ENCODE assay signal across 1 cellular context in the genomic region with DNA sequence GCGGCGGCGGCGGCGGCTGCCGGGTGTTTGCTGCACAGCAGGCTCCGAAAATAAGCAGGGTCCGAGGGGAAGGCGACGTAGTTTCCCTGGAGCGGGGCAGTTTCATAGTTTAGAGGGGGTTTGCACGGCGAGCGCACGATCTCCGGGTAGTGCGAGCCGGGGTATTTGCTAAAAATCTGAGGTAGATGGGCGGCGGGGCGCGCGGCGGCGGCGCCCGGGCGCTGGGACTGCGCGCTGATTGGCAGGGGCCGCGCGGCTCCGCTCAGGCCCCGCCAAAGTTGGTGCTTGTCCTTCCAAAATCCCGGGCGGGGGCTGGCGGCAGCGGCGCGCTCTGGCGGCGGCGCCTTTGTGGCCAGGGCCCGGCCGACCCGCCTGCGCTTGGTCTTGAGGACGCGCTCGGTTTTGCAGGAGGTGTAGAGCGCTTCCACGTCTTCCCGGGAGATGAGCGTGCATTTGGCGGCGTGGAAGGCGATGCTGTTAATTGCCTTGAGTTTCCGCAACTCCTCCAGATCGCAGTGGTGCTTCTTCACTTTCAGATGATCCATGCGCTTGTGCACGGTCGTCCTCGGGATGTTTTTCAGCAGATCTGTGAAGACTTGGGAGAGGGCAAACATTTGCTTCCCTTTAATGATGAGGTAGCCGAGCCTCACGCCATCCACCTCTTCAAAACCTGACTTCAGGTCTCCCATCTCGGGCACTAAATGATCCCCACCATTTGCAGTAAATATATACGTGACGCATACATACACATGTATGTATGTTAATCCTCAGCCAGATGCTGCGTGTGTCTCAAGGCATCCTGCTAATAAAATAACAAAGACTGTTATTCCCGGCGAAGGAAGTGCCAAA.
A peak's percentile ranks its signal among the peaks of the same experiment; 100 is the strongest.
TF ChIP-seq lines count a peak whose summit lies in the region.

No MANE protein-coding gene starts in this region.

TF ChIP-seq in HepG2, 621 proteins besides CTCF, POLR2A, EP300 and RAD21 (continued from another document):
- TF ChIP-seq, protein P1, sequence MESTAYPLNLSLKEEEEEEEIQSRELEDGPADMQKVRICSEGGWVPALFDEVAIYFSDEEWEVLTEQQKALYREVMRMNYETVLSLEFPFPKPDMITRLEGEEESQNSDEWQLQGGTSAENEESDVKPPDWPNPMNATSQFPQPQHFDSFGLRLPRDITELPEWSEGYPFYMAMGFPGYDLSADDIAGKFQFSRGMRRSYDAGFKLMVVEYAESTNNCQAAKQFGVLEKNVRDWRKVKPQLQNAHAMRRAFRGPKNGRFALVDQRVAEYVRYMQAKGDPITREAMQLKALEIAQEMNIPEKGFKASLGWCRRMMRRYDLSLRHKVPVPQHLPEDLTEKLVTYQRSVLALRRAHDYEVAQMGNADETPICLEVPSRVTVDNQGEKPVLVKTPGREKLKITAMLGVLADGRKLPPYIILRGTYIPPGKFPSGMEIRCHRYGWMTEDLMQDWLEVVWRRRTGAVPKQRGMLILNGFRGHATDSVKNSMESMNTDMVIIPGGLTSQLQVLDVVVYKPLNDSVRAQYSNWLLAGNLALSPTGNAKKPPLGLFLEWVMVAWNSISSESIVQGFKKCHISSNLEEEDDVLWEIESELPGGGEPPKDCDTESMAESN (CRISPR knock-in tag; conservative IDR thresholded peaks at IDR 0.05): 0 out of 2 replicates have a peak, but pooled peaks have one; percentile 34
- 0 out of 2 replicates have a peak, but pooled peaks have one; percentile 60 for TF ChIP-seq ZSCAN20 (CRISPR knock-in tag; IDR thresholded peaks at IDR 0.05; ENCODE audit: borderline replicate concordance)
- peak; percentile 26; the same call in 1 of the 2 replicates for TF ChIP-seq POGZ (CRISPR knock-in tag; IDR thresholded peaks at IDR 0.05)
- no peak for TF ChIP-seq ZNF552 (CRISPR knock-in tag; IDR thresholded peaks at IDR 0.05; ENCODE audit: borderline replicate concordance)
- TF ChIP-seq MTF1 (CRISPR knock-in tag; IDR thresholded peaks at IDR 0.05): no peak
- no peak for TF ChIP-seq RNF219 (CRISPR knock-in tag; IDR thresholded peaks at IDR 0.05)
- peak; percentile 66; the same call in 1 of the 2 replicates for TF ChIP-seq ZNF709 (CRISPR knock-in tag; IDR thresholded peaks at IDR 0.05)
- no peak for TF ChIP-seq ZSCAN12 (CRISPR knock-in tag; IDR thresholded peaks at IDR 0.05)
